8 cellular contexts compared by ENCODE assay signal in the genomic region with DNA sequence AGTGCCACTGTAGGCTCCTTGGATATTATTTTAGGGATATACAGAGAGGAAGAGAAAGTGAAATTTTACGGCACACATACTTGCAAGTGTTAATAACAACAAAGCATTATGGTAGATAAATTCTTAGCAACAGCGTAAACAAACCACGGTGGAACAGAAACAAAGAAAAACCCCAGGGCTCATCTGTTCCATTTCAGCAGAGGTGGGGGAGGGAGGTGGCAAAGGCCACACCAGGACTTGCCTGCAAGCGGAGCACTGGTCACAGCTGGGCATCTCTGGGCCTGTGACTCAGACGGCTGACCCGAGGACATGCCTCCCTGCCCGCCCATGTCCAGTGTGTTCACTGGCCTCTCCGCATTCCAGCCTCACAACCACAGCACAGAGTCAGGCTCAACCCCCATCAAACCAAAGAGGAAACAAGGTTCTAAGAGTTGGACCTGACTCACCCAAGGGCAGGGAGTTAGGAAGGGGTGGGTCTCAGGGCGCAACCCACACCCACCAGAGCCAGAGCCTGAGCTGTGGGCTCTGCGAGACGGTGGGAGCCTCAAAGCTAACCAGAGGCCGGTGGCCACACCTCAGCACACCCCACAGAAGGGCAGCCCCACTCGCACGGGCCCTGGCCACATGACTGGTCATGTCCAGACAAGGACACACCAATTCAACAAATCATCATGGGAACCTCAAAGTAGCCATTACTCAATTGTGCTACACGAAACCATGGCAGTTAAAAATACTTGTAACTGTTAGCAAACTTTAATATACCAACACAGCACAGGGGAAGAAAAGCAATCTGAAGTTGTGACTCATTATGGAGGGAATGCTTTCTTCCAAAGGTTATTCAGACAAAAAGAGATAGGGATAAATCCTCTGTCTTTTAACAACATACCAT.
DNase-seq lines count a peak whose midpoint lies in the region; ATAC-seq and TF ChIP-seq lines count a peak whose summit lies in the region.

No MANE protein-coding gene starts in this region.

- ATAC-seq in HG02884 (IDR thresholded peaks at IDR 0.05; ENCODE audit: unreplicated experiment): peak; percentile 88
- peak; percentile 93 for ATAC-seq in stimulated activated effector memory CD8-positive, alpha-beta T cell treated with anti-CD3 and anti-CD28 coated beads, Interleukin-12 subunit alpha, Interleukin-12 subunit beta, amount 100 ng/mL, for 72 hours

- H3K9me3 ChIP-seq in muscle layer of colon (ENCODE audit: low read length): no peaks in the 10 kb centered on the region

- H3K4me1 Mint-ChIP-seq in stimulated activated effector memory CD8-positive, alpha-beta T cell treated with anti-CD3 and anti-CD28 coated beads, Interleukin-12 subunit alpha, Interleukin-12 subunit beta, amount 100 ng/mL, for 72 hours: peaks cover 76% of the 10 kb centered on the region

- no peak for TF ChIP-seq CTCF in epithelial cell of esophagus (IDR thresholded peaks at IDR 0.05; ENCODE audit: insufficient read depth, low read depth, low read length, missing control alignments)

- H3K27ac ChIP-seq in muscle layer of colon (ENCODE audit: low read depth, low read length): peak overlapping the region; percentile 93

- peak overlapping the region; percentile 74 for H3K4me3 Mint-ChIP-seq in stimulated activated effector memory CD8-positive, alpha-beta T cell treated with anti-CD3 and anti-CD28 coated beads, Interleukin-12 subunit alpha, Interleukin-12 subunit beta, amount 100 ng/mL, for 72 hours

- H3K9ac ChIP-seq in muscle layer of colon (ENCODE audit: low read length): peak overlapping the region; percentile 80

- H3K27me3 ChIP-seq in muscle layer of colon (ENCODE audit: control insufficient read depth in 1 of 2, insufficient read depth in 2 of 2, low read length in 2 of 2): no peaks in the 10 kb centered on the region

- H3K4me1 ChIP-seq in muscle layer of colon (ENCODE audit: insufficient read depth, low read length): peaks cover 76% of the 10 kb centered on the region

- H3K4me3 ChIP-seq in epithelial cell of esophagus (ENCODE audit: low read length) (peak overlapping the region; percentile 51), muscle layer of colon (ENCODE audit: low read depth in 1 of 2, low read length in 2 of 2) (peak overlapping the region; percentile 8 to 50)

- DNase-seq in NCI-H748 (lab: John Stamatoyannopoulos, UW; ENCODE audit: unreplicated experiment): peak; percentile 58
- no peak for DNase-seq in NCI-H748 treated with DMSO at 0.1 percent for 48 hours (lab: John Stamatoyannopoulos, UW)
- DNase-seq in NCI-H69 (lab: John Stamatoyannopoulos, UW): peak; percentile 73
- peak; percentile 61 for DNase-seq in activated CD8-positive, alpha-beta memory T cell treated with anti-CD3 and anti-CD28 coated beads, Interleukin-2, amount 50 U/mL, for 4 hours
- peak; percentile 91 for DNase-seq in epithelial cell of esophagus (ENCODE audit: low read depth)
- peak; percentile 57 to 85 for DNase-seq in stimulated activated effector memory CD8-positive, alpha-beta T cell treated with anti-CD3 and anti-CD28 coated beads, Interleukin-12 subunit alpha, Interleukin-12 subunit beta, amount 100 ng/mL, for 72 hours (ENCODE audit: low spot score in 2 of 2)

- H3K36me3 Mint-ChIP-seq in stimulated activated effector memory CD8-positive, alpha-beta T cell treated with anti-CD3 and anti-CD28 coated beads, Interleukin-12 subunit alpha, Interleukin-12 subunit beta, amount 100 ng/mL, for 72 hours: peaks cover 24% of the 10 kb centered on the region

- H3K27ac Mint-ChIP-seq in stimulated activated effector memory CD8-positive, alpha-beta T cell treated with anti-CD3 and anti-CD28 coated beads, Interleukin-12 subunit alpha, Interleukin-12 subunit beta, amount 100 ng/mL, for 72 hours: peak overlapping the region; percentile 98

- H3K9me3 Mint-ChIP-seq in stimulated activated effector memory CD8-positive, alpha-beta T cell treated with anti-CD3 and anti-CD28 coated beads, Interleukin-12 subunit alpha, Interleukin-12 subunit beta, amount 100 ng/mL, for 72 hours: no peaks in the 10 kb centered on the region

- H3K36me3 ChIP-seq in muscle layer of colon (ENCODE audit: insufficient read depth, low read length): no peaks in the 10 kb centered on the region
